In genomic region chr7:113444281-113444680, GRCh38 we compare ENCODE assay signal across 31 cellular contexts.
"Had no signal": no experiment of that assay in that cellular context is flagged by ENCODE, and none has a peak within 500 bp of the region (broad histone marks: within the 10 kb centered on the region; RNA-seq: fewer than 3 reads in every experiment).

No MANE protein-coding gene starts in this region.

- H3K27ac ChIP-seq: adrenal gland, ascending aorta, gastrocnemius medialis, left ventricle myocardium inferior, neutrophil, right lobe of liver, skin epidermis, uterus had no signal

- H3K27me3 ChIP-seq: adrenal gland, ascending aorta, gastrocnemius medialis, neutrophil, right lobe of liver, uterus had no signal

- ATAC-seq: effector memory CD8-positive, alpha-beta T cell; esophagus mucosa; gastrocnemius medialis; right lobe of liver had no signal

- H3K9me3 ChIP-seq: adrenal gland, ascending aorta, gastrocnemius medialis, neutrophil, right lobe of liver, uterus had no signal

- H3K4me1 Mint-ChIP-seq: activated CD4-positive, alpha-beta T cell treated with anti-CD3 and anti-CD28 coated beads, Interleukin-2, amount 10 ng/mL, durations not matched to agents 24 days and 14 days; activated naive CD8-positive, alpha-beta T cell treated with anti-CD3 and anti-CD28 coated beads for 36 hours; brain; naive B cell; nephron progenitor cell had no signal

- H3K9me3 Mint-ChIP-seq: activated CD4-positive, alpha-beta memory T cell treated with anti-CD3 and anti-CD28 coated beads for 36 hours; activated CD4-positive, alpha-beta T cell treated with anti-CD3 and anti-CD28 coated beads, Interleukin-2, amount 10 ng/mL, durations not matched to agents 24 days and 14 days; activated naive CD4-positive, alpha-beta T cell treated with anti-CD3 and anti-CD28 coated beads for 36 hours; activated naive CD8-positive, alpha-beta T cell treated with anti-CD3 and anti-CD28 coated beads for 36 hours; activated T-helper 1 cell treated with anti-CD3 and anti-CD28 coated beads, Interleukin-12 subunit alpha, Interleukin-12 subunit beta, Interleukin-2, Interleukin-4 antibody, amounts not matched to agents 30 ng/mL and 10 ng/mL and 1 ng/mL, durations not matched to agents 14 hours and 24 hours and 36 hours; effector memory CD8-positive, alpha-beta T cell; nephron progenitor cell; stimulated activated naive CD8-positive, alpha-beta T cell treated with anti-CD3 and anti-CD28 coated beads, Interleukin-15, Interleukin-2, amounts not matched to agents 100 ng/mL and 50 ng/mL, for 24 hours; type B pancreatic cell had no signal

- H3K36me3 Mint-ChIP-seq: activated CD4-positive, alpha-beta memory T cell treated with anti-CD3 and anti-CD28 coated beads for 36 hours; activated naive CD8-positive, alpha-beta T cell treated with anti-CD3 and anti-CD28 coated beads for 36 hours; brain; naive B cell; type B pancreatic cell had no signal

- H3K36me3 ChIP-seq: adrenal gland, ascending aorta, gastrocnemius medialis, left ventricle myocardium inferior, neutrophil, right lobe of liver, uterus had no signal

- H3K4me3 Mint-ChIP-seq: activated CD4-positive, alpha-beta memory T cell treated with anti-CD3 and anti-CD28 coated beads for 36 hours; activated CD4-positive, alpha-beta T cell treated with anti-CD3 and anti-CD28 coated beads, Interleukin-2, amount 10 ng/mL, durations not matched to agents 24 days and 14 days; activated naive CD4-positive, alpha-beta T cell treated with anti-CD3 and anti-CD28 coated beads for 36 hours; activated naive CD8-positive, alpha-beta T cell treated with anti-CD3 and anti-CD28 coated beads for 36 hours; activated T-helper 1 cell treated with anti-CD3 and anti-CD28 coated beads, Interleukin-12 subunit alpha, Interleukin-12 subunit beta, Interleukin-2, Interleukin-4 antibody, amounts not matched to agents 30 ng/mL and 10 ng/mL and 1 ng/mL, durations not matched to agents 14 hours and 24 hours and 36 hours; brain; effector memory CD8-positive, alpha-beta T cell; naive B cell; nephron progenitor cell; stimulated activated naive CD8-positive, alpha-beta T cell treated with anti-CD3 and anti-CD28 coated beads, Interleukin-15, Interleukin-2, amounts not matched to agents 100 ng/mL and 50 ng/mL, for 24 hours; type B pancreatic cell had no signal

- H3K27ac Mint-ChIP-seq: activated CD4-positive, alpha-beta memory T cell treated with anti-CD3 and anti-CD28 coated beads for 36 hours; activated CD4-positive, alpha-beta T cell treated with anti-CD3 and anti-CD28 coated beads, Interleukin-2, amount 10 ng/mL, durations not matched to agents 24 days and 14 days; activated naive CD4-positive, alpha-beta T cell treated with anti-CD3 and anti-CD28 coated beads for 36 hours; activated naive CD8-positive, alpha-beta T cell treated with anti-CD3 and anti-CD28 coated beads for 36 hours; activated T-helper 1 cell treated with anti-CD3 and anti-CD28 coated beads, Interleukin-12 subunit alpha, Interleukin-12 subunit beta, Interleukin-2, Interleukin-4 antibody, amounts not matched to agents 30 ng/mL and 10 ng/mL and 1 ng/mL, durations not matched to agents 14 hours and 24 hours and 36 hours; brain; effector memory CD8-positive, alpha-beta T cell; naive B cell; nephron progenitor cell; stimulated activated naive CD8-positive, alpha-beta T cell treated with anti-CD3 and anti-CD28 coated beads, Interleukin-15, Interleukin-2, amounts not matched to agents 100 ng/mL and 50 ng/mL, for 24 hours; type B pancreatic cell had no signal

- DNase-seq: activated CD4-positive, alpha-beta memory T cell treated with anti-CD3 and anti-CD28 coated beads for 36 hours; activated CD4-positive, alpha-beta T cell treated with anti-CD3 and anti-CD28 coated beads, Interleukin-2, amount 10 ng/mL, durations not matched to agents 24 days and 14 days; activated CD4-positive, CD25-positive, alpha-beta regulatory T cell treated with anti-CD3 and anti-CD28 coated beads, Interleukin-2, amount 50 U/mL, for 72 hours; activated CD8-positive, alpha-beta memory T cell treated with anti-CD3 and anti-CD28 coated beads, Interleukin-2, amount 50 U/mL, for 4 hours; activated effector memory CD4-positive, alpha-beta T cell treated with anti-CD3 and anti-CD28 coated beads, Interleukin-2, amount 50 U/mL, for 16 hours; activated naive CD4-positive, alpha-beta T cell treated with anti-CD3 and anti-CD28 coated beads for 36 hours; activated naive CD8-positive, alpha-beta T cell treated with anti-CD3 and anti-CD28 coated beads for 36 hours; activated T-cell treated with anti-CD3 and anti-CD28 coated beads, Interleukin-2, amount 50 U/mL, for 1 hour; adrenal gland; caudate nucleus; cortex of kidney; effector memory CD8-positive, alpha-beta T cell; gastrocnemius medialis; glutamatergic neuron; left ventricle myocardium inferior; naive B cell; nephron progenitor cell; right lobe of liver; stimulated activated CD4-positive, alpha-beta T cell treated with anti-CD3 and anti-CD28 coated beads, Interleukin-12 subunit alpha, Interleukin-12 subunit beta, amount 100 ng/mL, for 4 hours; stimulated activated CD4-positive, alpha-beta T cell treated with anti-CD3 and anti-CD28 coated beads, Interleukin-4, amount 100 ng/mL, for 1 hour; substantia nigra; uterus had no signal

- H3K4me1 ChIP-seq: adrenal gland, ascending aorta, gastrocnemius medialis, left ventricle myocardium inferior, uterus had no signal

- H3K27me3 Mint-ChIP-seq: activated CD4-positive, alpha-beta memory T cell treated with anti-CD3 and anti-CD28 coated beads for 36 hours; activated CD4-positive, alpha-beta T cell treated with anti-CD3 and anti-CD28 coated beads, Interleukin-2, amount 10 ng/mL, durations not matched to agents 24 days and 14 days; effector memory CD8-positive, alpha-beta T cell; type B pancreatic cell had no signal

- H3K4me3 ChIP-seq: adrenal gland, ascending aorta, gastrocnemius medialis, left ventricle myocardium inferior, lung, right lobe of liver, skin epidermis, uterus had no signal
